In genomic region chr15:98547741-98548166, GRCh38 we compare ENCODE assay signal across 8 cellular contexts.
A peak's percentile ranks its signal among the peaks of the same experiment; 100 is the strongest.
DNase-seq lines count a peak whose midpoint lies in the region; ATAC-seq and TF ChIP-seq lines count a peak whose summit lies in the region.

No MANE protein-coding gene starts in this region.

- no peaks in the 10 kb centered on the region for H3K4me1 ChIP-seq in colonic mucosa
- H3K4me1 ChIP-seq in testis, result peaks cover 3% of the 10 kb centered on the region

- H3K4me3 ChIP-seq in colonic mucosa (peak overlapping the region; percentile 32), lower leg skin (ENCODE audit: low read depth, poor library complexity, severe bottlenecking) (peak overlapping the region; percentile 2), testis (peak overlapping the region; percentile 47 to 74)

- peak overlapping the region; percentile 96 for H3K27ac Mint-ChIP-seq in activated CD4-positive, alpha-beta T cell treated with anti-CD3 and anti-CD28 coated beads for 36 hours

- H3K9ac ChIP-seq in colonic mucosa (ENCODE audit: low read depth in 2 of 2, low read length in 2 of 2), result peak overlapping the region in 1 of 2 donors; percentile 40

- H3K27me3 ChIP-seq in colonic mucosa, result peaks cover 9% of the 10 kb centered on the region
- no peaks in the 10 kb centered on the region for H3K27me3 ChIP-seq in testis

- H3K36me3 ChIP-seq in colonic mucosa (no peaks in the 10 kb centered on the region), testis (ENCODE audit: low read depth, missing control alignments) (no peaks in the 10 kb centered on the region)

- TF ChIP-seq CTCF in colonic mucosa (IDR thresholded peaks at IDR 0.05) (no peak), lower leg skin (IDR thresholded peaks at IDR 0.05) (no peak), testis (IDR thresholded peaks at IDR 0.05) (no peak)

- peak; percentile 45 for ATAC-seq in activated CD4-positive, alpha-beta T cell treated with anti-CD3 and anti-CD28 coated beads for 36 hours
- no peak for ATAC-seq in GM18909 (IDR thresholded peaks at IDR 0.05; ENCODE audit: poor library complexity, unreplicated experiment)
- ATAC-seq in HG03520 (IDR thresholded peaks at IDR 0.05; ENCODE audit: unreplicated experiment), result no peak

- H3K36me3 Mint-ChIP-seq in activated CD4-positive, alpha-beta T cell treated with anti-CD3 and anti-CD28 coated beads for 36 hours (ENCODE audit: low read depth), result no peaks in the 10 kb centered on the region

- CTCF ChIA-PET in activated CD4-positive, alpha-beta T cell treated with anti-CD3 and anti-CD28 coated beads for 36 hours (lab: Charles Lee), result interaction anchor here (0.8 to 2.4 kb wide), 7 partner anchors 26 to 334 kb away, joined by 3 to 9 read pairs (median 5); no protein-coding TSS in a partner anchor

- H3K27ac ChIP-seq in colonic mucosa (peak overlapping the region; percentile 58), testis (peak overlapping the region; percentile 38 to 84)

- intact Hi-C loops in activated CD4-positive, alpha-beta T cell treated with anti-CD3 and anti-CD28 coated beads for 36 hours (cut with DNase I, micrococcal nuclease), result loop anchor here (1.0 to 5.0 kb wide), 4 partner anchors 55 to 306 kb away; partner anchors contain the start of gene IGF1R (in 2 of the 2)
- intact Hi-C loops in colonic mucosa (cut with DNase I), result no loop called here
- intact Hi-C loops in lower leg skin (cut with DNase I; ENCODE audit: low total_unique reads), result no loop called here
- intact Hi-C loops in testis (cut with DNase I; ENCODE audit: low total_unique reads), result no loop called here

- peaks cover 17% of the 10 kb centered on the region for H3K4me1 Mint-ChIP-seq in activated CD4-positive, alpha-beta T cell treated with anti-CD3 and anti-CD28 coated beads for 36 hours

- DNase-seq in activated CD4-positive, alpha-beta T cell treated with anti-CD3 and anti-CD28 coated beads for 36 hours, result no peak
- DNase-seq in activated CD4-positive, alpha-beta T cell treated with anti-CD3 and anti-CD28 coated beads for 48 hours, result no peak
- DNase-seq in colonic mucosa (peak; percentile 26), lower leg skin (ENCODE audit: low spot score in 2 of 2) (peak; percentile 25 to 94), testis (peak; percentile 45), NCI-H1436 (lab: John Stamatoyannopoulos, UW) (no peak)

- TF ChIP-seq POLR2A in lower leg skin (IDR thresholded peaks at IDR 0.05), result peak in 1 of 2 donors; percentile 3
- no peak for TF ChIP-seq POLR2A in testis (IDR thresholded peaks at IDR 0.05)

- peaks cover 5% of the 10 kb centered on the region for H3K9me3 Mint-ChIP-seq in activated CD4-positive, alpha-beta T cell treated with anti-CD3 and anti-CD28 coated beads for 36 hours (ENCODE audit: low read depth)

- H3K4me3 Mint-ChIP-seq in activated CD4-positive, alpha-beta T cell treated with anti-CD3 and anti-CD28 coated beads for 36 hours, result peak overlapping the region; percentile 77

- H3K9me3 ChIP-seq in colonic mucosa, result no peaks in the 10 kb centered on the region
- no peaks in the 10 kb centered on the region for H3K9me3 ChIP-seq in testis

- POLR2A ChIA-PET in activated CD4-positive, alpha-beta T cell treated with anti-CD3 and anti-CD28 coated beads for 36 hours (lab: Charles Lee), result interaction anchor here (1.9 kb wide), 2 partner anchors 14 to 99 kb away, joined by 4 to 5 read pairs; no protein-coding TSS in a partner anchor

- H3K27me3 Mint-ChIP-seq in activated CD4-positive, alpha-beta T cell treated with anti-CD3 and anti-CD28 coated beads for 36 hours, result peaks cover 41% of the 10 kb centered on the region

- WGBS in lower leg skin, 2 donors, result 2 to 4% methylated on average over 19 to 21 of the region's 21 CpGs
- 0 to 2% methylated on average over 4 to 21 of the region's 21 CpGs for WGBS in testis, 2 donors

Comparison
In these comparisons a context has a peak if more than half of its experiments do, and no peak if none do; other contexts are left out.
1. DNase-seq: peak in colonic mucosa (single experiment), lower leg skin (2 of 2) and testis (single experiment); none in activated CD4-positive, alpha-beta T cell treated with anti-CD3 and anti-CD28 coated beads for 36 hours (single experiment), activated CD4-positive, alpha-beta T cell treated with anti-CD3 and anti-CD28 coated beads for 48 hours (single experiment) and NCI-H1436 (single experiment).
2. H3K4me3 ChIP-seq: peak in every context shown above with its lines; median percentile 60 in testis; 32 in colonic mucosa; 2 in lower leg skin.
3. intact Hi-C loops: an anchor here in activated CD4-positive, alpha-beta T cell treated with anti-CD3 and anti-CD28 coated beads for 36 hours (1.0 to 5.0 kb wide); none called in colonic mucosa, lower leg skin and testis.